Comparison of ENCODE assay signal across 8 cellular contexts in the genomic region with DNA sequence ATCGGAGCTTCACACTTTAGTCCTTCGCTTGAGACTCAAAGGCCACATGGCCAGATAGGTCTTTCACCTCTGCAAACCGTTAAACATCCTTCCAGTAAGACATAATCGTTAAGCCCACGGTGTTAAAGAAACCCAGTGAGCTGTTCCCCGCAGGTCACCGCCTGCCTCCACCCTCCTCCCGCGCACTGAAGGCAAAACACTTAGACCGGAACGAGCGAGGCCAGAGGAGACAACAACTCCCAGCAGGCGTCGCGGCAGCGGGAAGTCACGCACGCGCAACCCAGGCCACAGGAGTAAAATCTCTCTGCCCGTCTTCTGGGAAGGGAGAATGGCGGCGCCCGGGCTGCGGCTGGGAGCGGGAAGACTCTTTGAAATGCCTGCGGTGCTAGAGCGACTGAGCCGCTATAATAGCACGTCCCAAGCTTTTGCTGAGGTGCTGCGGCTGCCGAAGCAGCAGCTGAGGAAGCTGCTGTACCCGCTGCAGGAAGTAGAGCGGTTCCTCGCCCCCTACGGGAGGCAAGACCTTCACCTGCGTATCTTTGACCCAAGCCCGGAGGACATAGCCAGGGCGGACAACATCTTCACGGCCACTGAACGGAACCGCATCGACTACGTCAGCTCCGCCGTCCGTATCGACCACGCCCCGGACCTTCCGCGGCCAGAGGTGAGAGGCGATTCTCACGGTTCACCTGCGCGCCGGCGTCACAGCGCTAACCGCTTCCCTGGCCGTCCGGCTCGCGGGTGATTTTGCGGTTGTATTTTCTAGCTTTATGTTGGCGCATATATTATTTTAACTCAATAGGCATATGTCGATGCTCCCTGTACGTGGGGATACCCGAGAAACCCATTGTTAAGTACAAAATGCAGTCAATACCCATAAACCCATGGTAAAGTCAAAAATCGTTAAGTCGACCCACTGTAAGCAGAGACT. TPM values are rescaled to one million over a fixed set of nuclear protein-coding genes. Genes with fewer than 3 reads are reported as not detected.
DNase-seq lines count a peak whose midpoint lies in the region; ATAC-seq and TF ChIP-seq lines count a peak whose summit lies in the region.

A gene (plus strand): TSS at position 313 of the 931 bp plus-strand sequence. CDS start 16 bp downstream, at position 329.

- ATAC-seq in GM21381 (IDR thresholded peaks at IDR 0.05; ENCODE audit: unreplicated experiment) = peak; percentile 95

- H3K36me3 ChIP-seq in NT2/D1 (ENCODE audit: insufficient read depth, insufficient read length, low read length) (peaks cover 28% of the 10 kb centered on the region), endodermal cell (ENCODE audit: control insufficient read depth, insufficient read depth, low read length) (peaks cover 12% of the 10 kb centered on the region)

- no peak for TF ChIP-seq CTCF in endodermal cell (conservative IDR thresholded peaks at IDR 0.05)

- peak within 1 kb of the TSS; percentile 94 for H3K27ac ChIP-seq in endodermal cell (ENCODE audit: low read depth, low read length)

- H3K9ac ChIP-seq in NT2/D1 (ENCODE audit: insufficient read length, low read depth) (peak within 1 kb of the TSS; percentile 99), endodermal cell (ENCODE audit: extremely low read depth, low read length, poor library complexity, severe bottlenecking) (peak within 1 kb of the TSS; percentile 93)

- peaks cover 14% of the 10 kb centered on the region for H3K4me1 Mint-ChIP-seq in endodermal cell

- H3K9me3 Mint-ChIP-seq in endodermal cell = no peaks in the 10 kb centered on the region

- no peaks in the 10 kb centered on the region for H3K4me1 ChIP-seq in NT2/D1 (ENCODE audit: insufficient read depth, insufficient read length)
- no peaks in the 10 kb centered on the region for H3K4me1 ChIP-seq in endodermal cell (ENCODE audit: control insufficient read depth, insufficient read depth, low read length)

- H3K4me3 Mint-ChIP-seq in endodermal cell = peak within 1 kb of the TSS; percentile 82

- H3K27me3 ChIP-seq in NT2/D1 (ENCODE audit: insufficient read depth, insufficient read length) (no peaks in the 10 kb centered on the region), endodermal cell (ENCODE audit: control insufficient read depth, insufficient read depth, low read length, poor library complexity, severe bottlenecking) (no peaks in the 10 kb centered on the region)

- peaks cover 9% of the 10 kb centered on the region for H3K36me3 Mint-ChIP-seq in endodermal cell (ENCODE audit: low read depth)

- peaks cover 3% of the 10 kb centered on the region for H3K27me3 Mint-ChIP-seq in endodermal cell (ENCODE audit: insufficient read depth)

- H3K27ac Mint-ChIP-seq in endodermal cell = peak within 1 kb of the TSS; percentile 99

- H3K4me3 ChIP-seq in NT2/D1 (ENCODE audit: insufficient read length, low read depth) (peak within 1 kb of the TSS; percentile 93), endodermal cell (ENCODE audit: low read length) (peak within 1 kb of the TSS; percentile 91)

- DNase-seq in COR-L47 (lab: John Stamatoyannopoulos, UW) (peak; percentile 96), HUDEP-2 (lab: John Stamatoyannopoulos, UW; ENCODE audit: unreplicated experiment in 76 of 76) (peak; percentile 26 to 91 (median 82)), NT2/D1 (ENCODE audit: low read depth, low spot score) (peak; percentile 84), endodermal cell (peak; percentile 96), mesenteric fat pad (ENCODE audit: low spot score) (peak; percentile 95)
- DNase-seq in activated CD8-positive, alpha-beta memory T cell treated with anti-CD3 and anti-CD28 coated beads, Interleukin-2, amount 50 U/mL, for 1 hour (ENCODE audit: extremely low read depth) = peak; percentile 59
- peak; percentile 73 for DNase-seq in stimulated activated CD8-positive, alpha-beta memory T cell treated with anti-CD3 and anti-CD28 coated beads, Interleukin-15, amount 100 ng/mL, for 24 hours (ENCODE audit: low read depth)

- H3K9me3 ChIP-seq in NT2/D1 (ENCODE audit: insufficient read depth, low read length) (no peaks in the 10 kb centered on the region), endodermal cell (ENCODE audit: control insufficient read depth, low read length) (no peaks in the 10 kb centered on the region)

- WGBS in endodermal cell (ENCODE audit: insufficient coverage in 1 of 2, insufficient read length in 1 of 2), 2 experiments = 2 to 5% methylated on average over 32 to 70 of the region's 70 CpGs

RNA-seq across cellular contexts. Expression of the gene that starts here (rescaled TPM):
- total RNA-seq in endodermal cell = 10 to 100 TPM; 23.9 to 35.5 TPM
- 28.6 TPM for polyA plus RNA-seq in endodermal cell (2013, experiment 1 of 2)
- 27.7 TPM for polyA plus RNA-seq in endodermal cell (2013, experiment 2 of 2)
- 8.6 TPM for total RNA-seq in mesenteric fat pad

Comparison
In these comparisons a context has a peak if more than half of its experiments do, and no peak if none do; other contexts are left out.
1. Peak in every context shown above with its lines: DNase-seq, ATAC-seq, H3K4me3 ChIP-seq and H3K27ac ChIP-seq.